Comparison of ENCODE assay signal across 8 cellular contexts in genomic region chr5:133051117-133051546, GRCh38. TPM values are rescaled to one million over a fixed set of nuclear protein-coding genes. Genes with fewer than 3 reads are reported as not detected.
DNase-seq lines count a peak whose midpoint lies in the region; ATAC-seq and TF ChIP-seq lines count a peak whose summit lies in the region.

No MANE protein-coding gene starts in this region.

- peaks cover 9% of the 10 kb centered on the region for H3K36me3 ChIP-seq in HUES64 (ENCODE audit: insufficient read depth, low read length)
- no peaks in the 10 kb centered on the region for H3K36me3 ChIP-seq in lower lobe of right lung
- H3K36me3 ChIP-seq in urinary bladder (ENCODE audit: insufficient read depth) = no peaks in the 10 kb centered on the region

- H3K9ac ChIP-seq in HUES64 (ENCODE audit: low read depth, low read length) = peak overlapping the region; percentile 99

- H3K4me1 ChIP-seq in HUES64 (ENCODE audit: insufficient read depth, low read length) (peaks cover 28% of the 10 kb centered on the region), lower lobe of right lung (peaks cover 41% of the 10 kb centered on the region), urinary bladder (ENCODE audit: insufficient read depth) (peaks cover 8% of the 10 kb centered on the region)

- H3K9me3 ChIP-seq in HUES64 (ENCODE audit: insufficient read depth, low read depth, low read length) (no peaks in the 10 kb centered on the region), lower lobe of right lung (no peaks in the 10 kb centered on the region)

- H3K36me3 Mint-ChIP-seq in MCF 10A (ENCODE audit: insufficient read depth, unreplicated experiment) = peaks cover 27% of the 10 kb centered on the region

- no peaks in the 10 kb centered on the region for H3K9me3 Mint-ChIP-seq in MCF 10A (ENCODE audit: unreplicated experiment)

- WGBS in HUES64 = 6% methylated on average over 15 of the region's 15 CpGs
- WGBS in urinary bladder = 2% methylated on average over 15 of the region's 15 CpGs

- H3K27ac Mint-ChIP-seq in MCF 10A (ENCODE audit: low read depth, unreplicated experiment) = peak overlapping the region; percentile 99

- CTCF ChIA-PET in MCF 10A (lab: Yijun Ruan, JAX) = interaction anchor here (0.8 to 1.9 kb wide), 2 partner anchors 13 to 818 kb away, joined by 3 to 9 read pairs; no protein-coding TSS in a partner anchor

- TSS peak; percentile 88 for BruUV-seq in MCF 10A (replicated peaks; lab: Mats Ljungman, UMichigan)

- TF ChIP-seq CTCF in MCF 10A (IDR thresholded peaks at IDR 0.05; ENCODE audit: unreplicated experiment) (no peak), lower lobe of right lung (IDR thresholded peaks at IDR 0.05) (no peak)

- POLR2A ChIA-PET in MCF 10A (lab: Yijun Ruan, JAX) = interaction anchor here (0.6 to 11.8 kb wide), 40 partner anchors 8 to 1126 kb away, joined by 3 to 311 read pairs (median 4); partner anchors contain the start of genes AFF4, KIF3A, RAD50 and SKP1

- peak overlapping the region; percentile 93 for H3K4me3 ChIP-seq in HUES64 (ENCODE audit: low read length)
- H3K4me3 ChIP-seq in lower lobe of right lung = peak overlapping the region; percentile 90
- H3K4me3 ChIP-seq in urinary bladder (ENCODE audit: low read depth, low read length) = peak overlapping the region; percentile 65

- peak in 1 of 2 donors; percentile 16 for ATAC-seq in lower lobe of right lung

- peak overlapping the region; percentile 95 for H3K4me3 Mint-ChIP-seq in MCF 10A (ENCODE audit: unreplicated experiment)

- H3K27me3 ChIP-seq in HUES64 (ENCODE audit: insufficient read depth, low read length) = no peaks in the 10 kb centered on the region
- no peaks in the 10 kb centered on the region for H3K27me3 ChIP-seq in lower lobe of right lung (ENCODE audit: low read depth)

- DNase-seq in DMS53 treated with DMSO at 0.1 percent for 48 hours (lab: John Stamatoyannopoulos, UW; ENCODE audit: unreplicated experiment) (peak; percentile 48), MCF 10A (ENCODE audit: unreplicated experiment) (no peak), lower lobe of right lung (no peak), NCI-H1105 (lab: John Stamatoyannopoulos, UW) (no peak), kidney tubule cell (ENCODE audit: low spot score) (no peak), NCI-H1930 (lab: John Stamatoyannopoulos, UW) (no peak)

- H3K27ac ChIP-seq in HUES64 (ENCODE audit: low read depth, low read length) (peak overlapping the region; percentile 99), lower lobe of right lung (peak overlapping the region; percentile 97), urinary bladder (ENCODE audit: low read depth) (peak overlapping the region; percentile 94)

- no peaks in the 10 kb centered on the region for H3K27me3 Mint-ChIP-seq in MCF 10A (ENCODE audit: insufficient read depth, unreplicated experiment)

- intact Hi-C loops in MCF 10A (cut with micrococcal nuclease) (loop anchor here (1.0 kb wide), 1 partner anchor 88 kb away; the partner anchor contains the start of gene AFF4), lower lobe of right lung (cut with DNase I) (no loop called here)

- H3K4me1 Mint-ChIP-seq in MCF 10A (ENCODE audit: insufficient read depth, unreplicated experiment) = peaks cover 35% of the 10 kb centered on the region

RNA-seq across cellular contexts. Expression of gene HSPA4, which starts 0.7 kb away (rescaled TPM):
- 239 TPM for polyA plus RNA-seq in HUES64 (2013, experiment 1 of 2)
- polyA plus RNA-seq in HUES64 (2013, experiment 2 of 2) = 273 TPM
- 173 and 218 TPM in 2 replicates for total RNA-seq in MCF 10A (2022)
- 66.0 TPM for total RNA-seq in lower lobe of right lung
- 79.2 TPM for total RNA-seq in urinary bladder
- 32.4 TPM for polyA plus RNA-seq in urinary bladder

RNA-seq across cellular contexts. Expression of gene ZCCHC10, which starts 24.8 kb away (rescaled TPM):
- 29.4 TPM for polyA plus RNA-seq in HUES64 (2013, experiment 1 of 2)
- 29.2 TPM for polyA plus RNA-seq in HUES64 (2013, experiment 2 of 2)
- total RNA-seq in MCF 10A (2022) (35.0 and 37.7 TPM in 2 replicates), lower lobe of right lung (18.5 TPM), urinary bladder (24.1 TPM)
- 19.8 TPM for polyA plus RNA-seq in urinary bladder
